Comparison of ENCODE assay signal across 26 cellular contexts in genomic region chr1:22681564-22682276, GRCh38. TPM values are rescaled to one million over a fixed set of nuclear protein-coding genes. Genes with fewer than 3 reads are reported as not detected.
DNase-seq lines count a peak whose midpoint lies in the region; ATAC-seq, FAIRE-seq and TF ChIP-seq lines count a peak whose summit lies in the region.
"Had no signal": no experiment of that assay in that cellular context is flagged by ENCODE, and none has a peak within 500 bp of the region (broad histone marks: within the 10 kb centered on the region; RNA-seq: fewer than 3 reads in every experiment).

No MANE protein-coding gene starts in this region.

- H3K79me1 ChIP-seq in neuronal stem cell (ENCODE audit: low read depth, low read length) = peaks cover 6% of the 10 kb centered on the region

- no peaks in the 10 kb centered on the region for H3K9me1 ChIP-seq in K562 (ENCODE audit: control insufficient read depth, insufficient read depth, low read length)

- CTCF ChIA-PET in SK-N-SH (lab: Yijun Ruan, JAX) = interaction anchor here (0.7 to 7.3 kb wide), 3 partner anchors 10 to 563 kb away, joined by 3 to 36 read pairs (median 5); no protein-coding TSS in a partner anchor
- CTCF ChIA-PET in K562 (lab: Yijun Ruan, JAX; ENCODE audit: low intra/inter-chr PET ratio) = no interaction called here

- H2BK120ac ChIP-seq in neuronal stem cell (ENCODE audit: low read depth, low read length) = no peak overlapping the region

- H4K8ac ChIP-seq in neuronal stem cell (ENCODE audit: low read depth, low read length) = no peak overlapping the region

- H3F3A ChIP-seq in SK-N-SH (replicated peaks; ENCODE audit: insufficient read depth) = peaks cover 5% of the 10 kb centered on the region

- ATAC-seq in K562 = no peak

- intact Hi-C loops in K562 (cut with micrococcal nuclease) = no loop called here

- no peak for TF ChIP-seq POLR2A in K562 (conservative IDR thresholded peaks at IDR 0.05)
- no peak for TF ChIP-seq POLR2A in H54 (IDR thresholded peaks at IDR 0.05; ENCODE audit: low read depth, low read length)

- FAIRE-seq in K562 (lab: Jason Lieb, UNC) = no peak
- no peak for FAIRE-seq in H54 (lab: Jason Lieb, UNC)
- FAIRE-seq: A204.1, GM12891, GM18507 had no signal

- H3K36me3 ChIP-seq in SK-N-SH (replicated peaks in 1 of 2; ENCODE audit: control insufficient read depth in 1 of 2, insufficient read depth in 2 of 2, low read length in 1 of 2) (no peaks in the 10 kb centered on the region), K562 (ENCODE audit: control insufficient read depth, insufficient read depth, low read length) (no peaks in the 10 kb centered on the region; the same call in 2 of the 3 replicates), neuronal stem cell (replicated peaks in 1 of 2; ENCODE audit: control insufficient read depth in 2 of 2, insufficient read depth in 2 of 2, low read length in 2 of 2) (no peaks in the 10 kb centered on the region)

- DNase-seq in NCI-H524 (lab: John Stamatoyannopoulos, UW) (peak; percentile 25 to 60), NCI-H524 treated with DMSO at 0.1 percent for 48 hours (lab: John Stamatoyannopoulos, UW) (no peak), SK-N-SH (peak; percentile 67), K562 (ENCODE audit: extremely low read depth in 1 of 4, low spot score in 3 of 4) (peak in 1 of 4 experiments; percentile 12), neuronal stem cell (ENCODE audit: low spot score) (no peak), Ammon's horn (ENCODE audit: low spot score) (no peak), H54 (ENCODE audit: insufficient read length, low spot score) (no peak), AML-193 (lab: John Stamatoyannopoulos, UW) (no peak)
- DNase-seq: C1 segment of cervical spinal cord; Calu3; CD4-positive, alpha-beta memory T cell; COR-L47; DMS53; DMS79 treated with DMSO at 0.1 percent for 48 hours; GF-D8; GOT3; H7; HCEC 1CT had no signal

- TF ChIP-seq RAD21 in SK-N-SH (IDR thresholded peaks at IDR 0.05; ENCODE audit: low read length) (no peak), K562 (CRISPR knock-in tag; conservative IDR thresholded peaks at IDR 0.05 in 1 of 2, IDR thresholded peaks at IDR 0.05 in 1 of 2) (no peak)

- no peak overlapping the region for H2BK12ac ChIP-seq in neuronal stem cell (ENCODE audit: low read length)

- no peak overlapping the region for H3K9ac ChIP-seq in SK-N-SH
- no peak overlapping the region for H3K9ac ChIP-seq in K562 (ENCODE audit: insufficient read depth in 1 of 2, low read depth in 2 of 2, low read length in 2 of 2)
- H3K9ac ChIP-seq in neuronal stem cell (ENCODE audit: low read depth, low read length, poor library complexity) = no peak overlapping the region

- in situ Hi-C loops in K562 (cut with MboI) = no loop called here

- H3K79me2 ChIP-seq in SK-N-SH (ENCODE audit: insufficient read depth) = no peaks in the 10 kb centered on the region
- no peaks in the 10 kb centered on the region for H3K79me2 ChIP-seq in K562 (ENCODE audit: control insufficient read depth, insufficient read depth, low read length)

- H3K4ac ChIP-seq in neuronal stem cell (ENCODE audit: low read length) = no peak overlapping the region

- whole genome bisulfite sequencing in SK-N-SH (ENCODE audit: low lambda C conversion rate) = 39% methylated on average over 13 of the region's 15 CpGs
- 6% methylated on average over 15 of the region's 15 CpGs for WGBS in K562 (ENCODE audit: insufficient coverage, low coverage, missing lambda C conversion rate)
- WGBS in neuronal stem cell (ENCODE audit: extremely low coverage in 2 of 2, insufficient read length in 2 of 2, insufficient replicate concordance in 1 of 2), 2 donors = no CpG with 5 or more reads among the region's 15 CpGs

- H3K27me3 ChIP-seq in SK-N-SH (ENCODE audit: insufficient read depth) = no peaks in the 10 kb centered on the region
- peaks cover 17 to 59% of the 10 kb centered on the region in 2 experiments; a peak in 4 of 5 replicates for H3K27me3 ChIP-seq in K562 (ENCODE audit: control insufficient read depth in 2 of 2, insufficient read depth in 2 of 2, low read length in 2 of 2)
- H3K27me3 ChIP-seq in neuronal stem cell (ENCODE audit: control insufficient read depth in 3 of 3, insufficient read depth in 3 of 3, low read depth in 1 of 3, low read length in 3 of 3) = no peaks in the 10 kb centered on the region

- no peak overlapping the region for H2BK5ac ChIP-seq in neuronal stem cell (ENCODE audit: low read length)

- H3K4me1 ChIP-seq in SK-N-SH (ENCODE audit: control insufficient read depth in 1 of 2, insufficient read depth in 2 of 2, low read depth in 1 of 2, low read length in 1 of 2) = peaks cover 0 to 11% of the 10 kb centered on the region in 2 experiments; a peak in 1 of 4 replicates
- peaks cover 0 to 11% of the 10 kb centered on the region in 2 experiments; a peak in 1 of 5 replicates for H3K4me1 ChIP-seq in K562 (replicated peaks in 1 of 2; ENCODE audit: control insufficient read depth in 2 of 2, insufficient read depth in 2 of 2, low read length in 2 of 2)
- peaks cover 29 to 30% of the 10 kb centered on the region in 2 donors for H3K4me1 ChIP-seq in neuronal stem cell (ENCODE audit: control insufficient read depth in 2 of 2, insufficient read depth in 1 of 2, low read depth in 1 of 2, low read length in 2 of 2)

- no TSS peak for BruUV-seq in K562 (replicated peaks; lab: Mats Ljungman, UMichigan)

- no peak overlapping the region for H3K14ac ChIP-seq in neuronal stem cell (ENCODE audit: low read length)

- H3K4me3 ChIP-seq in SK-N-SH (ENCODE audit: low read depth in 2 of 2, low read length in 1 of 2) (no peak overlapping the region), K562 (no peak overlapping the region), neuronal stem cell (ENCODE audit: low read length in 2 of 2) (no peak overlapping the region)

- no peak for TF ChIP-seq CTCF in SK-N-SH (IDR thresholded peaks at IDR 0.05)
- no peak for TF ChIP-seq CTCF in K562 (IDR thresholded peaks at IDR 0.05 in 2 of 3, conservative IDR thresholded peaks at IDR 0.05 in 1 of 3; ENCODE audit: insufficient read depth in 2 of 3, low read depth in 1 of 3, low read length in 3 of 3)

- peak overlapping the region; percentile 77 for H2AK5ac ChIP-seq in neuronal stem cell (ENCODE audit: low read depth, low read length)

- no peak overlapping the region for H2BK15ac ChIP-seq in neuronal stem cell (ENCODE audit: low read length)

- H3K27ac ChIP-seq in SK-N-SH (ENCODE audit: low read depth in 2 of 2, low read length in 1 of 2) (no peak overlapping the region), K562 (ENCODE audit: extremely low read depth, low read depth, low read length) (no peak overlapping the region), neuronal stem cell (replicated peaks; ENCODE audit: low read length) (no peak overlapping the region)
- H3K27ac ChIP-seq: 22Rv1 had no signal

- no peak overlapping the region for H3K23ac ChIP-seq in neuronal stem cell (ENCODE audit: low read depth, low read length, poor library complexity)

- H3K9me3 ChIP-seq in SK-N-SH = no peaks in the 10 kb centered on the region
- no peaks in the 10 kb centered on the region; the same call in 1 of the 2 replicates for H3K9me3 ChIP-seq in K562 (replicated peaks; ENCODE audit: control insufficient read depth, insufficient read depth, low read depth, low read length)
- peaks cover 0 to 8% of the 10 kb centered on the region in 2 donors for H3K9me3 ChIP-seq in neuronal stem cell (replicated peaks in 1 of 2; ENCODE audit: control insufficient read depth in 2 of 2, insufficient read depth in 1 of 2, low read depth in 1 of 2, low read length in 2 of 2)

- H3K18ac ChIP-seq in neuronal stem cell (ENCODE audit: low read length) = no peak overlapping the region

- POLR2A ChIA-PET in SK-N-SH (lab: Yijun Ruan, JAX) = no interaction called here
- POLR2A ChIA-PET in K562 (lab: Yijun Ruan, JAX) = no interaction called here

- H2AFZ ChIP-seq in SK-N-SH (ENCODE audit: low read depth) (no peak overlapping the region), K562 (ENCODE audit: low read depth, low read length) (no peak overlapping the region), neuronal stem cell (ENCODE audit: low read length) (no peak overlapping the region)

- H4K91ac ChIP-seq in neuronal stem cell (ENCODE audit: low read depth, low read length, poor library complexity) = no peak overlapping the region

- H3K4me2 ChIP-seq in SK-N-SH = no peak overlapping the region
- H3K4me2 ChIP-seq in K562 (ENCODE audit: insufficient read depth, low read length) = no peak overlapping the region
- H3K4me2 ChIP-seq in neuronal stem cell (ENCODE audit: insufficient read depth, low read length, poor library complexity, severe bottlenecking) = no peak overlapping the region

- no peaks in the 10 kb centered on the region for H3K9me2 ChIP-seq in SK-N-SH

- H4K20me1 ChIP-seq in SK-N-SH (ENCODE audit: insufficient read depth) (no peaks in the 10 kb centered on the region), K562 (replicated peaks; ENCODE audit: control insufficient read depth, insufficient read depth, low read length) (peaks cover 18% of the 10 kb centered on the region)

- TF ChIP-seq EP300 in SK-N-SH (IDR thresholded peaks at IDR 0.05; ENCODE audit: borderline replicate concordance in 1 of 2, low read depth in 1 of 2, low read length in 1 of 2) (peak in 1 of 2 experiments; percentile 76; a peak in 1 of 4 replicates), K562 (IDR thresholded peaks at IDR 0.05; ENCODE audit: low read length) (no peak)

RNA-seq across cellular contexts. Expression of gene C1QB, which starts 28.7 kb away (rescaled TPM):
- polyA plus RNA-seq in SK-N-SH (2012; rRNA removed) (not detected in 2 replicates), K562 (2011; rRNA removed) (not detected in 2 replicates), K562 (2014; fragmentation: Illumina TruSeq; extraction: Trizol) (not detected in 2 replicates), K562 (2014; fragmentation: Nextera tagmentation; extraction: Ambion mirVana) (not detected), K562 (2014; rRNA removed) (not detected in 2 replicates)
- polyA plus RNA-seq in SK-N-SH (2012; cell fraction: cytosol; rRNA removed) = not detected in 2 replicates
- not detected in 2 replicates for polyA plus RNA-seq in SK-N-SH (2012; cell fraction: nucleus; rRNA removed)
- not detected in 2 replicates for total RNA-seq in K562 (2011; cell fraction: chromatin; rRNA removed; ENCODE audit: low replicate concordance)
- total RNA-seq in K562 (2011; cell fraction: nucleolus; rRNA removed) = not detected in 2 replicates
- not detected in 2 replicates for total RNA-seq in K562 (2011; cell fraction: nucleoplasm; rRNA removed)
- total RNA-seq in K562 (2014; rRNA removed) (not detected in 2 replicates), K562 (2014; rRNA removed; fragmentation: Illumina TruSeq; extraction: Trizol) (not detected in 2 replicates), K562 (2015; rRNA removed; fragmentation: Illumina TruSeq; extraction: Trizol) (not detected in 2 replicates), K562 (2021) (0.51 and 0.55 TPM in 2 replicates)
- not detected in 2 replicates for polyA plus RNA-seq in K562 (2011; cell fraction: cytosol; rRNA removed)
- polyA plus RNA-seq in K562 (2011; cell fraction: nucleus; rRNA removed) = not detected in 2 replicates
- not detected in 2 replicates for polyA plus RNA-seq in K562 (2012)
- not detected in 2 replicates for polyA minus RNA-seq in K562 (2011; rRNA and poly(A)+ RNA removed)
- not detected in 2 replicates for polyA minus RNA-seq in K562 (2011; cell fraction: cytosol; rRNA and poly(A)+ RNA removed)
- polyA minus RNA-seq in K562 (2011; cell fraction: nucleus; rRNA and poly(A)+ RNA removed) = not detected in 2 replicates
- not detected for polyA plus RNA-seq in neuronal stem cell (2013, experiment 1 of 2)
- polyA plus RNA-seq in neuronal stem cell (2013, experiment 2 of 2) = not detected
- total RNA-seq: Calu3, Daoy, G401, H7 had no signal
- polyA plus RNA-seq: AG04450; BJ; CD4-positive, alpha-beta memory T cell had no signal

RNA-seq across cellular contexts. Expression of gene EPHB2, which starts 28.9 kb away (rescaled TPM):
- polyA plus RNA-seq in SK-N-SH (2012; rRNA removed) = 18.6 and 25.2 TPM in 2 replicates
- 9.1 and 15.3 TPM in 2 replicates for polyA plus RNA-seq in SK-N-SH (2012; cell fraction: cytosol; rRNA removed)
- 11.5 and 14.4 TPM in 2 replicates for polyA plus RNA-seq in SK-N-SH (2012; cell fraction: nucleus; rRNA removed)
- total RNA-seq in K562 (2011; cell fraction: chromatin; rRNA removed; ENCODE audit: low replicate concordance) = 0.23 TPM in 1 of 2 replicates, not detected in the other
- not detected in 2 replicates for total RNA-seq in K562 (2011; cell fraction: nucleolus; rRNA removed)
- not detected in 2 replicates for total RNA-seq in K562 (2011; cell fraction: nucleoplasm; rRNA removed)
- not detected in 2 replicates for total RNA-seq in K562 (2014; rRNA removed)
- total RNA-seq in K562 (2014; rRNA removed; fragmentation: Illumina TruSeq; extraction: Trizol) = not detected in 2 replicates
- not detected in 2 replicates for total RNA-seq in K562 (2015; rRNA removed; fragmentation: Illumina TruSeq; extraction: Trizol)
- not detected in 2 replicates for total RNA-seq in K562 (2021)
- polyA plus RNA-seq in K562 (2011; rRNA removed) = 0.05 TPM in 1 of 2 replicates, not detected in the other
- polyA plus RNA-seq in K562 (2011; cell fraction: cytosol; rRNA removed) = 0.03 TPM in 1 of 2 replicates, not detected in the other
- polyA plus RNA-seq in K562 (2011; cell fraction: nucleus; rRNA removed) = not detected in 2 replicates
- 0.03 and 0.18 TPM in 2 replicates for polyA plus RNA-seq in K562 (2012)
- polyA plus RNA-seq in K562 (2014; fragmentation: Illumina TruSeq; extraction: Trizol) = not detected in 2 replicates
- polyA plus RNA-seq in K562 (2014; fragmentation: Nextera tagmentation; extraction: Ambion mirVana) = not detected
- not detected in 2 replicates for polyA plus RNA-seq in K562 (2014; rRNA removed)
- polyA minus RNA-seq in K562 (2011; rRNA and poly(A)+ RNA removed) = not detected in 2 replicates
- not detected in 2 replicates for polyA minus RNA-seq in K562 (2011; cell fraction: cytosol; rRNA and poly(A)+ RNA removed)
- polyA minus RNA-seq in K562 (2011; cell fraction: nucleus; rRNA and poly(A)+ RNA removed) = not detected in 2 replicates
- polyA plus RNA-seq in neuronal stem cell (2013, experiment 1 of 2) = 25.3 TPM
- 26.4 TPM for polyA plus RNA-seq in neuronal stem cell (2013, experiment 2 of 2)
- polyA plus RNA-seq: CD4-positive, alpha-beta memory T cell had no signal

RNA-seq across cellular contexts. Expression of gene C1QC, which starts 38.3 kb away (rescaled TPM):
- polyA plus RNA-seq in SK-N-SH (2012; rRNA removed) (not detected in 2 replicates), K562 (2011; rRNA removed) (not detected in 2 replicates), K562 (2014; fragmentation: Illumina TruSeq; extraction: Trizol) (not detected in 2 replicates), K562 (2014; fragmentation: Nextera tagmentation; extraction: Ambion mirVana) (not detected), K562 (2014; rRNA removed) (not detected in 2 replicates)
- polyA plus RNA-seq in SK-N-SH (2012; cell fraction: cytosol; rRNA removed) = not detected in 2 replicates
- not detected in 2 replicates for polyA plus RNA-seq in SK-N-SH (2012; cell fraction: nucleus; rRNA removed)
- total RNA-seq in K562 (2011; cell fraction: chromatin; rRNA removed; ENCODE audit: low replicate concordance) = not detected in 2 replicates
- total RNA-seq in K562 (2011; cell fraction: nucleolus; rRNA removed) = not detected in 2 replicates
- not detected in 2 replicates for total RNA-seq in K562 (2011; cell fraction: nucleoplasm; rRNA removed)
- total RNA-seq in K562 (2014; rRNA removed) (not detected in 2 replicates), K562 (2014; rRNA removed; fragmentation: Illumina TruSeq; extraction: Trizol) (not detected in 2 replicates), K562 (2015; rRNA removed; fragmentation: Illumina TruSeq; extraction: Trizol) (not detected in 2 replicates), K562 (2021) (0.47 and 0.69 TPM in 2 replicates)
- polyA plus RNA-seq in K562 (2011; cell fraction: cytosol; rRNA removed) = not detected in 2 replicates
- not detected in 2 replicates for polyA plus RNA-seq in K562 (2011; cell fraction: nucleus; rRNA removed)
- not detected in 2 replicates for polyA plus RNA-seq in K562 (2012)
- polyA minus RNA-seq in K562 (2011; rRNA and poly(A)+ RNA removed) = not detected in 2 replicates
- polyA minus RNA-seq in K562 (2011; cell fraction: cytosol; rRNA and poly(A)+ RNA removed) = not detected in 2 replicates
- not detected in 2 replicates for polyA minus RNA-seq in K562 (2011; cell fraction: nucleus; rRNA and poly(A)+ RNA removed)
- not detected for polyA plus RNA-seq in neuronal stem cell (2013, experiment 1 of 2)
- not detected for polyA plus RNA-seq in neuronal stem cell (2013, experiment 2 of 2)
- total RNA-seq: Calu3, Daoy, G401, H7 had no signal
- polyA plus RNA-seq: AG04450; BJ; CD4-positive, alpha-beta memory T cell had no signal

RNA-seq across cellular contexts. Expression of gene C1QA, which starts 45.3 kb away (rescaled TPM):
- not detected in 2 replicates for polyA plus RNA-seq in SK-N-SH (2012; rRNA removed)
- not detected in 2 replicates for polyA plus RNA-seq in SK-N-SH (2012; cell fraction: cytosol; rRNA removed)
- polyA plus RNA-seq in SK-N-SH (2012; cell fraction: nucleus; rRNA removed) = not detected in 2 replicates
- total RNA-seq in K562 (2011; cell fraction: chromatin; rRNA removed; ENCODE audit: low replicate concordance) = not detected in 2 replicates
- not detected in 2 replicates for total RNA-seq in K562 (2011; cell fraction: nucleolus; rRNA removed)
- not detected in 2 replicates for total RNA-seq in K562 (2011; cell fraction: nucleoplasm; rRNA removed)
- total RNA-seq in K562 (2014; rRNA removed) = not detected in 2 replicates
- not detected in 2 replicates for total RNA-seq in K562 (2014; rRNA removed; fragmentation: Illumina TruSeq; extraction: Trizol)
- not detected in 2 replicates for total RNA-seq in K562 (2015; rRNA removed; fragmentation: Illumina TruSeq; extraction: Trizol)
- 0.71 and 0.94 TPM in 2 replicates for total RNA-seq in K562 (2021)
- not detected in 2 replicates for polyA plus RNA-seq in K562 (2011; rRNA removed)
- not detected in 2 replicates for polyA plus RNA-seq in K562 (2011; cell fraction: cytosol; rRNA removed)
- polyA plus RNA-seq in K562 (2011; cell fraction: nucleus; rRNA removed) = not detected in 2 replicates
- polyA plus RNA-seq in K562 (2012) = not detected in 2 replicates
- polyA plus RNA-seq in K562 (2014; fragmentation: Illumina TruSeq; extraction: Trizol) = not detected in 2 replicates
- not detected for polyA plus RNA-seq in K562 (2014; fragmentation: Nextera tagmentation; extraction: Ambion mirVana)
- not detected in 2 replicates for polyA plus RNA-seq in K562 (2014; rRNA removed)
- not detected in 2 replicates for polyA minus RNA-seq in K562 (2011; rRNA and poly(A)+ RNA removed)
- not detected in 2 replicates for polyA minus RNA-seq in K562 (2011; cell fraction: cytosol; rRNA and poly(A)+ RNA removed)
- polyA minus RNA-seq in K562 (2011; cell fraction: nucleus; rRNA and poly(A)+ RNA removed) = not detected in 2 replicates
- polyA plus RNA-seq in neuronal stem cell (2013, experiment 1 of 2) = not detected
- not detected for polyA plus RNA-seq in neuronal stem cell (2013, experiment 2 of 2)
- total RNA-seq: Calu3, Daoy, G401, H7 had no signal
- polyA plus RNA-seq: AG04450; BJ; CD4-positive, alpha-beta memory T cell had no signal

Comparison
In these comparisons a context has a peak if more than half of its experiments do, and no peak if none do; other contexts are left out.
1. DNase-seq: peak in NCI-H524 (2 of 2) and SK-N-SH (single experiment); none in NCI-H524 treated with DMSO at 0.1 percent for 48 hours (single experiment), neuronal stem cell (single experiment), Ammon's horn (single experiment), H54 (single experiment) and AML-193 (0 of 2).
2. RNA of gene EPHB2, which starts 28.9 kb away (polyA plus RNA-seq): 9.1 to 25.2 TPM in SK-N-SH; 0.03 to 0.18 TPM in K562; every median in the first group is over 4 times any median in the second.